Comparison of ENCODE assay signal across 1 cellular context in the genomic region with DNA sequence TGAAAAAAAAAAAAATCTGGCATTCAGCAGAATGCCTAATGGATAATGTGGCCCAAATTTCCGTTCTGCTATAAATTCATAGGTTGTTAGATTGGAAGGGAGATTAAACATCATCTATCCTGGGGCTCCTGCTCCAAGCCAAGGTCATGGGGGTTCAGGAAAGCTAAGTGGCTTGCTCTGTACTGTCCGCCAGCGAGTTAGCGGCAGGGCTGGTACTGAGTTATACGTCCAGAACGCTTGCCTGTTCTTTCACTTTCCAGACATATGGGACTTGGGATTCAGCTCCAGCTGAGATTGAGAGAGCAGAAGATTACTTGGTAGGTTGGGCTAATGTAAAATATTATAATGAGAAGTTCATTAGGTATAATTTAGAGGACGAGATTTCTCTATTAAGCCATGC.
TF ChIP-seq lines count a peak whose summit lies in the region.

No MANE protein-coding gene starts in this region.

TF ChIP-seq in endothelial cell of umbilical vein, 7 proteins besides CTCF, POLR2A, EP300 and RAD21:
- no peak for TF ChIP-seq MYC (IDR thresholded peaks at IDR 0.05; ENCODE audit: low read depth, low read length)
- TF ChIP-seq, protein P1, sequence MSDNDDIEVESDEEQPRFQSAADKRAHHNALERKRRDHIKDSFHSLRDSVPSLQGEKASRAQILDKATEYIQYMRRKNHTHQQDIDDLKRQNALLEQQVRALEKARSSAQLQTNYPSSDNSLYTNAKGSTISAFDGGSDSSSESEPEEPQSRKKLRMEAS (IDR thresholded peaks at IDR 0.05; ENCODE audit: insufficient read depth, insufficient read length), result no peak
- TF ChIP-seq GATA2 (IDR thresholded peaks at IDR 0.05; ENCODE audit: insufficient read depth, insufficient read length, low read depth, low read length), result no peak
- no peak for TF ChIP-seq JUN (IDR thresholded peaks at IDR 0.05; ENCODE audit: borderline replicate concordance, insufficient read depth, insufficient read length, low read depth)
- TF ChIP-seq POLR2AphosphoS5 (IDR thresholded peaks at IDR 0.05; ENCODE audit: insufficient read depth, low read depth, low read length), result no peak
- TF ChIP-seq FOS (IDR thresholded peaks at IDR 0.05; ENCODE audit: borderline replicate concordance, insufficient read depth, low read length), result no peak
- TF ChIP-seq EZH2 (IDR thresholded peaks at IDR 0.05; ENCODE audit: borderline replicate concordance, low read depth, low read length, severe bottlenecking), result no peak
